Comparison of ENCODE assay signal across 18 cellular contexts in the genomic region with DNA sequence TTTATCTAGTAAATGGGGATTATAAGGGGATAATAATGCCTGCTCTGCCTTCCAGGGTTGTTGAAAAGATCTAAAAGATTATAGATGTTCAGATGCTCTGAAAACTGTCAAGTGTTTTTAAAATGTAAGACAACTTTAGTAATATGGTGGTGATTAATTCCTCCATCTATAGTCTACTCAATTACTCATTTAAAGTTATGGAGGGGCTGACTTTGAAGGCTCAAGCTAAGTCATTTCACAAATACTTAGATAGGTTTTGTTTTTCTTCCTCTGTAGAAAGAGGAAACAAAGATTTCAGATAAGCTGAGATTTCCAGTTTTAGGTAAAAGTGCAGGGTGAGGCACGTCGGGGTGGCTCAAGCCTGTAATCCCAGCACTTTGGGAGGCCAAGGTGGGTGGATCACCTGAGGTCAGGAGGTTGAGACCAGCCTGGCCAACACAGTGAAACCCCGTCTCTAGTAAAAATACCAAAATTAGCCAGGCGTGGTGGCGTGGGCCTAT.
"Had no signal": no experiment of that assay in that cellular context is flagged by ENCODE, and none has a peak within 500 bp of the region (broad histone marks: within the 10 kb centered on the region; RNA-seq: fewer than 3 reads in every experiment).

No MANE protein-coding gene starts in this region.

- DNase-seq: activated CD4-positive, alpha-beta T cell treated with anti-CD3 and anti-CD28 coated beads, Interleukin-2, amount 10 ng/mL, durations not matched to agents 7 days and 5 days; activated CD8-positive, alpha-beta memory T cell treated with anti-CD3 and anti-CD28 coated beads, Interleukin-2, amount 50 U/mL, for 4 hours; activated gamma-delta T cell; activated T-cell treated with anti-CD3 and anti-CD28 coated beads, Interleukin-2, amount 50 U/mL, for 48 hours; colonic mucosa; gastrocnemius medialis; head of caudate nucleus; left lung; midbrain; nephron progenitor cell; stimulated activated CD4-positive, alpha-beta T cell treated with anti-CD3 and anti-CD28 coated beads, Interleukin-2, amount 100 ng/mL, for 24 hours; stimulated activated naive CD8-positive, alpha-beta T cell treated with anti-CD3 and anti-CD28 coated beads, Interleukin-15, Interleukin-2, amounts not matched to agents 100 U/mL and 50 U/mL, for 24 hours; substantia nigra; uterus had no signal

- H3K4me1 Mint-ChIP-seq: central memory CD8-positive, alpha-beta T cell had no signal

- H3K27me3 ChIP-seq: ascending aorta, colonic mucosa, gastrocnemius medialis, left lung, tibial nerve, uterus had no signal

- H3K27ac Mint-ChIP-seq: activated CD4-positive, alpha-beta T cell treated with anti-CD3 and anti-CD28 coated beads, Interleukin-2, amount 10 ng/mL, durations not matched to agents 7 days and 5 days; activated naive CD4-positive, alpha-beta T cell treated with anti-CD3 and anti-CD28 coated beads, Interleukin-2, amount 50 U/mL, for 24 hours; nephron progenitor cell had no signal

- H3K4me3 ChIP-seq: ascending aorta, colonic mucosa, gastrocnemius medialis, left lung, tibial nerve, uterus had no signal

- H3K4me3 Mint-ChIP-seq: activated CD4-positive, alpha-beta T cell treated with anti-CD3 and anti-CD28 coated beads, Interleukin-2, amount 10 ng/mL, durations not matched to agents 7 days and 5 days; activated naive CD4-positive, alpha-beta T cell treated with anti-CD3 and anti-CD28 coated beads, Interleukin-2, amount 50 U/mL, for 24 hours; central memory CD8-positive, alpha-beta T cell; nephron progenitor cell had no signal

- H3K36me3 ChIP-seq: ascending aorta, colonic mucosa, gastrocnemius medialis, left lung, tibial nerve, uterus had no signal

- H3K9me3 ChIP-seq: ascending aorta, colonic mucosa, gastrocnemius medialis, left lung, tibial nerve, uterus had no signal

- H3K36me3 Mint-ChIP-seq: activated naive CD4-positive, alpha-beta T cell treated with anti-CD3 and anti-CD28 coated beads, Interleukin-2, amount 50 U/mL, for 24 hours had no signal

- ATAC-seq: gastrocnemius medialis; left lung; stimulated activated naive CD8-positive, alpha-beta T cell treated with anti-CD3 and anti-CD28 coated beads, Interleukin-15, Interleukin-2, amounts not matched to agents 100 U/mL and 50 U/mL, for 24 hours had no signal

- H3K4me1 ChIP-seq: ascending aorta, colonic mucosa, gastrocnemius medialis, left lung, tibial nerve, uterus had no signal

- H3K27ac ChIP-seq: ascending aorta, colonic mucosa, gastrocnemius medialis, left lung, tibial nerve, uterus had no signal

- H3K27me3 Mint-ChIP-seq: activated naive CD4-positive, alpha-beta T cell treated with anti-CD3 and anti-CD28 coated beads, Interleukin-2, amount 50 U/mL, for 24 hours; central memory CD8-positive, alpha-beta T cell had no signal

- H3K9me3 Mint-ChIP-seq: activated CD4-positive, alpha-beta T cell treated with anti-CD3 and anti-CD28 coated beads, Interleukin-2, amount 10 ng/mL, durations not matched to agents 7 days and 5 days; activated naive CD4-positive, alpha-beta T cell treated with anti-CD3 and anti-CD28 coated beads, Interleukin-2, amount 50 U/mL, for 24 hours; central memory CD8-positive, alpha-beta T cell; nephron progenitor cell had no signal
